11 cellular contexts compared by ENCODE assay signal in the genomic region with DNA sequence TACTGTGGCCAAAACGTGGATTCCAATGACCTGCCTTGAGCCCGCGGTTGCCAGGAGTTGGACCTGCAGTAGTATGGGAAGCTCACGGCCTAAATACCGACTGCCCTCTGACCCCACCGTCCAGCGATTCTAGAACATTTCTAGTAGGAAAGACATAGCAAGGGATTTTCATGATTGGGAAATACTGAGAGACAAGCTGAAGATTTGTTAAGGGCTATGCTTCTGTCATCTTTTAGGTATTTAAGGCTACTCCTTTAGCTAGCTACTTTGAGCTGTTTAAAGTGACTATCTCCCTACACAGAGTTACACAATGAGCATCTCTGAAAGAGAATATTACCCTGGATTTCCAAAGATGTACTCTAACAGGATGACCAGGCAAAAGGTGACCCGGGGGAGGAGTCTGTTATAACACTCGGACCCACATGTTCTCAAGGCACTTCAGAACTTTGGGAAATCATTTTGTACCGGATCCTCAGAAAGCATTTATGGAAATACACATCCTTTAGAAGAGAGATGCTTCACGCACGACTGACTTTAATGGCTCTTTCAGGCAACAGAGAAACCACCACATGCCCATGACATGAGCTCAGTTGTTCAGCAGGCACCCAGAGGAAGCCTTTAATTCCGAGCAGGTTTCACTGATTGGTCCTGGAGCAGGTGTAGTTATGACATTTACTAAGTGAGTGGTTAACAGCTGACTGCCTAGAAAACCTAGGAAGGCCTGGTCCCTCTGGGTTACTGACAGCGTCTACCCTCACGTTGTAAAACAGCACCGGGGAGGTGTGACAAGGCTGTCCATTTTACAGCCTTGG. TPM values are rescaled to one million over a fixed set of nuclear protein-coding genes. Genes with fewer than 3 reads are reported as not detected.
DNase-seq lines count a peak whose midpoint lies in the region; TF ChIP-seq lines count a peak whose summit lies in the region.
"Had no signal": no experiment of that assay in that cellular context is flagged by ENCODE, and none has a peak within 500 bp of the region (broad histone marks: within the 10 kb centered on the region; RNA-seq: fewer than 3 reads in every experiment).

No MANE protein-coding gene starts in this region.

- H3K27me3 Mint-ChIP-seq in MCF 10A (ENCODE audit: insufficient read depth, unreplicated experiment) = no peaks in the 10 kb centered on the region
- H3K27me3 Mint-ChIP-seq: activated B cell treated with CpG ODN at 0.5 μM for 24 hours had no signal

- H3K4me1 ChIP-seq in mammary epithelial cell (ENCODE audit: insufficient read depth, low read length) = peaks cover 14% of the 10 kb centered on the region
- H3K4me1 ChIP-seq in transverse colon = peaks cover 15 to 50% (median 29%) of the 10 kb centered on the region in 4 donors

- no peaks in the 10 kb centered on the region for H3K9me3 ChIP-seq in mammary epithelial cell (replicated peaks; ENCODE audit: insufficient read depth, low read length)
- no peaks in the 10 kb centered on the region for H3K9me3 ChIP-seq in transverse colon
- H3K9me3 ChIP-seq: body of pancreas had no signal

- no peak overlapping the region for H3K4me2 ChIP-seq in mammary epithelial cell (ENCODE audit: insufficient read depth, low read depth, low read length)

- POLR2A ChIA-PET in MCF 10A (lab: Yijun Ruan, JAX) = interaction anchor here (0.6 to 4.0 kb wide), 4 partner anchors 18 to 598 kb away, joined by 4 to 19 read pairs (median 8); a partner anchor contains a TSS

- H3K79me2 ChIP-seq in mammary epithelial cell (ENCODE audit: insufficient read depth, low read length) = peaks cover 89% of the 10 kb centered on the region

- in situ Hi-C loops in mammary epithelial cell (cut with MboI; ENCODE audit: low sequenced_read_pairs in 2 of 2) = loop anchor here in 1 of 2 donors (5.0 kb wide), 1 partner anchor 56 kb away; no protein-coding TSS in a partner anchor
- in situ Hi-C loops in transverse colon (cut with MboI; ENCODE audit: low pct_ligation_motif_present in 1 of 4, low pct_unique_long_range_greater_than_20kb in 1 of 4, low sequenced_read_pairs in 3 of 4) = loop anchor here in 1 of 4 donors (10.0 kb wide), 1 partner anchor 53 kb away; no protein-coding TSS in a partner anchor

- no peak for TF ChIP-seq POLR2A in transverse colon (IDR thresholded peaks at IDR 0.05)
- no peak for TF ChIP-seq POLR2A in erythroblast (IDR thresholded peaks at IDR 0.05; ENCODE audit: low read length)

- peaks cover 26% of the 10 kb centered on the region for H3K4me1 Mint-ChIP-seq in MCF 10A (ENCODE audit: insufficient read depth, unreplicated experiment)

- WGBS in mammary epithelial cell (ENCODE audit: low coverage, missing lambda C conversion rate) = 86% methylated on average over 16 of the region's 16 CpGs
- 81 to 83% methylated on average over 7 to 16 of the region's 16 CpGs for WGBS in transverse colon (ENCODE audit: low coverage in 1 of 2), 2 donors

- peaks cover 58% of the 10 kb centered on the region for H3K36me3 Mint-ChIP-seq in MCF 10A (ENCODE audit: insufficient read depth, unreplicated experiment)

- no peak for DNase-seq in MCF 10A (ENCODE audit: unreplicated experiment)
- no peak for DNase-seq in mammary epithelial cell
- DNase-seq in SW480 (ENCODE audit: low spot score) = peak; percentile 76
- DNase-seq in iris pigment epithelial cell (ENCODE audit: low read depth) = peak; percentile 91
- DNase-seq in transverse colon = no peak
- no peak for DNase-seq in erythroblast (lab: John Stamatoyannopoulos, UW)
- no peak for DNase-seq in coronary artery (ENCODE audit: low spot score)
- no peak for DNase-seq in stimulated activated CD4-positive, alpha-beta T cell treated with anti-CD3 and anti-CD28 coated beads, Interleukin-4, amount 100 ng/mL, for 4 hours
- DNase-seq: activated B cell treated with CpG ODN at 0.5 μM for 24 hours, body of pancreas, NCI-H1436 had no signal

- intact Hi-C loops in MCF 10A (cut with micrococcal nuclease) = no loop called here
- intact Hi-C loops in mammary epithelial cell (cut with micrococcal nuclease) = no loop called here
- intact Hi-C loops in transverse colon (cut with DNase I; ENCODE audit: low total_unique reads) = no loop called here

- H3K4me3 ChIP-seq in mammary epithelial cell (replicated peaks in 1 of 3; ENCODE audit: insufficient read depth in 1 of 3, low read depth in 2 of 3, low read length in 3 of 3) = no peak overlapping the region
- H3K4me3 ChIP-seq in transverse colon = no peak overlapping the region
- no peak overlapping the region for H3K4me3 ChIP-seq in coronary artery
- H3K4me3 ChIP-seq: body of pancreas had no signal

- TF ChIP-seq CTCF in MCF 10A (IDR thresholded peaks at IDR 0.05; ENCODE audit: unreplicated experiment) (no peak), mammary epithelial cell (conservative IDR thresholded peaks at IDR 0.05 in 1 of 2, IDR thresholded peaks at IDR 0.05 in 1 of 2; ENCODE audit: extremely low read depth in 1 of 2, insufficient read depth in 1 of 2, low read depth in 1 of 2, low read length in 2 of 2) (no peak), transverse colon (IDR thresholded peaks at IDR 0.05) (no peak), coronary artery (IDR thresholded peaks at IDR 0.05) (no peak)

- H3K27me3 ChIP-seq in mammary epithelial cell (ENCODE audit: insufficient read depth, low read length) (no peaks in the 10 kb centered on the region), transverse colon (no peaks in the 10 kb centered on the region)
- H3K27me3 ChIP-seq: body of pancreas had no signal

- no peak for TF ChIP-seq EP300 in transverse colon (IDR thresholded peaks at IDR 0.05; ENCODE audit: low read depth)

- H3K4me3 Mint-ChIP-seq in MCF 10A (ENCODE audit: unreplicated experiment) = no peak overlapping the region
- H3K4me3 Mint-ChIP-seq: activated B cell treated with CpG ODN at 0.5 μM for 24 hours had no signal

- CTCF ChIA-PET in MCF 10A (lab: Yijun Ruan, JAX) (interaction anchor here (0.9 to 1.5 kb wide), 3 partner anchors 9 to 39 kb away, joined by 3 to 4 read pairs (median 3); a partner anchor contains a TSS), mammary epithelial cell (lab: Charles Lee; ENCODE audit: low non-redundant PET) (no interaction called here)

- no peak overlapping the region for H3K9ac ChIP-seq in mammary epithelial cell (ENCODE audit: insufficient read depth, low read length)

- H3K36me3 ChIP-seq in mammary epithelial cell (ENCODE audit: insufficient read depth, low read length) = peaks cover 24% of the 10 kb centered on the region
- H3K36me3 ChIP-seq in transverse colon = peaks cover 0 to 20% (median 4%) of the 10 kb centered on the region in 4 donors

- peaks cover 2% of the 10 kb centered on the region for H4K20me1 ChIP-seq in mammary epithelial cell (ENCODE audit: insufficient read depth, low read length)

- H3K9me3 Mint-ChIP-seq in MCF 10A (ENCODE audit: unreplicated experiment) = no peaks in the 10 kb centered on the region
- H3K9me3 Mint-ChIP-seq: activated B cell treated with CpG ODN at 0.5 μM for 24 hours had no signal

- H2AFZ ChIP-seq in mammary epithelial cell (ENCODE audit: low read depth, low read length) = no peak overlapping the region

- no peak overlapping the region for H3K27ac ChIP-seq in mammary epithelial cell (ENCODE audit: insufficient read depth, low read depth, low read length)
- H3K27ac ChIP-seq in transverse colon = peak overlapping the region; percentile 54 to 70 (median 64)
- H3K27ac ChIP-seq in coronary artery = peak overlapping the region in 1 of 2 donors; percentile 61

- dilution Hi-C loops in mammary epithelial cell (cut with HindIII; ENCODE audit: low sequenced_read_pairs) = no loop called here

- BruUV-seq in MCF 10A (replicated peaks; lab: Mats Ljungman, UMichigan) = no TSS peak
- no TSS peak for BruUV-seq in mammary epithelial cell (replicated peaks; lab: Mats Ljungman, UMichigan)

- peak overlapping the region; percentile 16 for H3K27ac Mint-ChIP-seq in MCF 10A (ENCODE audit: low read depth, unreplicated experiment)
- H3K27ac Mint-ChIP-seq: activated B cell treated with CpG ODN at 0.5 μM for 24 hours had no signal

RNA-seq across cellular contexts. Expression of a gene that starts 4.2 kb away (rescaled TPM):
- total RNA-seq in MCF 10A (2022) (30.9 and 35.3 TPM in 2 replicates), mammary epithelial cell (10 to 100 TPM; 31.3 to 39.0 TPM), transverse colon (10 to 100 TPM; 10.8 to 26.3 (median 23.9) TPM)
- 9.1 TPM for polyA plus RNA-seq in mammary epithelial cell
- polyA minus RNA-seq in mammary epithelial cell = 25.3 TPM

RNA-seq across cellular contexts. Expression of a gene that starts 4.5 kb away (rescaled TPM):
- total RNA-seq in MCF 10A (2022) (68.9 and 70.8 TPM in 2 replicates), mammary epithelial cell (10 to 100 TPM; 22.3 to 49.3 TPM), transverse colon (10 to 100 TPM in 2 of 4 donors, 1 to 10 TPM in 1, not detected in 1; 1.5 to 17.1 (median 15.2) TPM)
- 18.1 TPM for polyA plus RNA-seq in mammary epithelial cell
- polyA minus RNA-seq in mammary epithelial cell = not detected

RNA-seq across cellular contexts. Expression of a gene that starts 29.3 kb away (rescaled TPM):
- total RNA-seq in MCF 10A (2022) = 10.2 and 15.8 TPM in 2 replicates
- 10 to 100 TPM in 1 of 2 donors, 1 to 10 TPM in 1; 8.8 to 13.3 TPM for total RNA-seq in mammary epithelial cell
- polyA plus RNA-seq in mammary epithelial cell = 7.7 TPM
- polyA minus RNA-seq in mammary epithelial cell = 3.9 TPM
- total RNA-seq in transverse colon = 10 to 100 TPM; 12.2 to 38.2 (median 14.1) TPM

RNA-seq across cellular contexts. Expression of a gene that starts 35.6 kb away (rescaled TPM):
- total RNA-seq in MCF 10A (2022) (5.7 and 8.5 TPM in 2 replicates), mammary epithelial cell (10 to 100 TPM in 1 of 2 donors, 1 to 10 TPM in 1; 8.7 to 45.8 TPM), transverse colon (1,000 to 10,000 TPM in 3 of 4 donors, 100 to 1,000 TPM in 1; 504 to 5,877 (median 3,263) TPM)
- 6.4 TPM for polyA plus RNA-seq in mammary epithelial cell
- polyA minus RNA-seq in mammary epithelial cell = not detected

Comparison
In these comparisons a context has a peak if more than half of its experiments do, and no peak if none do; other contexts are left out.
1. DNase-seq: peak in SW480 (single experiment) and iris pigment epithelial cell (single experiment); none in MCF 10A (single experiment), mammary epithelial cell (single experiment), transverse colon (single experiment), erythroblast (0 of 2), coronary artery (single experiment) and stimulated activated CD4-positive, alpha-beta T cell treated with anti-CD3 and anti-CD28 coated beads, Interleukin-4, amount 100 ng/mL, for 4 hours (0 of 2).